8 cellular contexts compared by ENCODE assay signal in the genomic region with DNA sequence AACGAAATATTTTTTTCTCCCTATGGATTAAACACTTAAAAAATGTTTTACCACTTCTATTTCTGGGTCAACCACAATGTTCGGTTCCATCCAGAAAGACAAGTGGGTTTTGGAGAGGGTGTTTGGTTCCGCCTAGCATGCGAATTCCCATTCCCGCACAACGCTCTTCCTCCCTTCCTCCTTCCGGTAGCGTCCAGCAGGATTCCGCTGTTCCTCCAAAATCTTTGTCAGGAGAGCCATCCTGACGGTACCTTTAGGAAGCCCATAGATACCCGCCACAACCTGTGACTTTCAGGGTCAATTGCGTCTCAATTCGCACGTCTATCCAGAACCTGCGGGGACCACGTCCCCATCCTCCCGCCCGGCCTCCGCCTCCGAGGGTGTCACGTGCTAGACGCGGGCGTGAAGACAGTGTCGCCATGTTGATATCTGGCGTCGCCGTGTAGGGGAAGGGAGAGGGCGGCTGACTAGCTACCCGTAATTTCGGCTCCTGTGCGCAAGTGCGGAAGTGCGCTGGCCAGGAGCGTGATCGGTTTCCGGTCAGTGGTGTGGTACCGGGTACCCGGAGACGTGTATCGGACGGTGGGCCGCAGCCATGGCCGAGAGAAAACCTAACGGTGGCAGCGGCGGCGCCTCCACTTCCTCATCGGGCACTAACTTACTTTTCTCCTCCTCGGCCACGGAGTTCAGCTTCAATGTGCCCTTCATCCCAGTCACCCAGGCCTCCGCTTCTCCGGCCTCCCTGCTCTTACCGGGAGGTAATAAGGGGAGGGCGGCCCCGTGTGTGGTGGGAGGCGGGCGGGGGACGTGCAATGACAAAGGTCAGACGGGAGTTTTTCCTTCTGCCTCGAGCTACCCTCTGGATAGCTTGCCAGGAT. TPM values are rescaled to one million over a fixed set of nuclear protein-coding genes. Genes with fewer than 3 reads are reported as not detected.
A peak's percentile ranks its signal among the peaks of the same experiment; 100 is the strongest.
DNase-seq lines count a peak whose midpoint lies in the region; ATAC-seq and TF ChIP-seq lines count a peak whose summit lies in the region.

Gene SEC23IP, plus strand, starts transcription at position 543 of the 878 bp plus-strand sequence. Its CDS starts 53 bp downstream, at position 596.

- peak within 1 kb of the TSS; percentile 88 for H3K4me3 ChIP-seq in GM12875 (ENCODE audit: low read depth, low read length)
- H3K4me3 ChIP-seq in adipocyte (ENCODE audit: low read length): peak within 1 kb of the TSS; percentile 98
- peak within 1 kb of the TSS; percentile 89 for H3K4me3 ChIP-seq in parathyroid adenoma (ENCODE audit: low read depth, low read length)
- peak within 1 kb of the TSS; percentile 69 to 91 (median 84) for H3K4me3 ChIP-seq in tibial nerve

- H3K4me1 ChIP-seq in adipocyte (ENCODE audit: control insufficient read depth, insufficient read depth, low read length) (peaks cover 36% of the 10 kb centered on the region), parathyroid adenoma (peaks cover 15% of the 10 kb centered on the region), tibial nerve (peaks cover 0 to 53% (median 37%) of the 10 kb centered on the region in 4 donors)

- 0 to 1% methylated on average over 43 to 50 of the region's 61 CpGs for WGBS in tibial nerve, 2 donors

- peak; percentile 90 to 96 for TF ChIP-seq EP300 in tibial nerve (IDR thresholded peaks at IDR 0.05)

- ATAC-seq in HG02798 (IDR thresholded peaks at IDR 0.05; ENCODE audit: poor library complexity, unreplicated experiment): peak; percentile 99
- ATAC-seq in Right ventricle myocardium superior (ENCODE audit: poor library complexity): peak; percentile 99

- H3K4me2 ChIP-seq in parathyroid adenoma (ENCODE audit: low read length): peak within 1 kb of the TSS; percentile 97

- H3K9ac ChIP-seq in adipocyte (ENCODE audit: low read length) (peak within 1 kb of the TSS; percentile 95), parathyroid adenoma (peak within 1 kb of the TSS; percentile 94)

- TF ChIP-seq CTCF in GM12875 (IDR thresholded peaks at IDR 0.05; ENCODE audit: borderline replicate concordance, insufficient read depth, low read depth, low read length) (no peak), parathyroid adenoma (IDR thresholded peaks at IDR 0.05) (no peak), tibial nerve (IDR thresholded peaks at IDR 0.05) (peak in 2 of 5 experiments; percentile 52 to 58)

- no peaks in the 10 kb centered on the region for H3K27me3 ChIP-seq in adipocyte (replicated peaks; ENCODE audit: control insufficient read depth, insufficient read depth, low read length)
- H3K27me3 ChIP-seq in parathyroid adenoma (ENCODE audit: control insufficient read depth, insufficient read depth, low read length): no peaks in the 10 kb centered on the region
- H3K27me3 ChIP-seq in tibial nerve: no peaks in the 10 kb centered on the region

- peaks cover 19% of the 10 kb centered on the region for H3K79me2 ChIP-seq in parathyroid adenoma

- H3K27ac ChIP-seq in parathyroid adenoma: peak within 1 kb of the TSS; percentile 85
- peak within 1 kb of the TSS; percentile 71 to 95 (median 85) for H3K27ac ChIP-seq in tibial nerve

- no peaks in the 10 kb centered on the region for H3K9me3 ChIP-seq in adipocyte (ENCODE audit: control insufficient read depth, low read length)
- H3K9me3 ChIP-seq in parathyroid adenoma (ENCODE audit: control insufficient read depth, low read length): no peaks in the 10 kb centered on the region
- H3K9me3 ChIP-seq in tibial nerve: no peaks in the 10 kb centered on the region

- peak in 1 of 2 donors; percentile 73 for TF ChIP-seq POLR2A in tibial nerve (IDR thresholded peaks at IDR 0.05)

- H3K36me3 ChIP-seq in adipocyte (ENCODE audit: control insufficient read depth, insufficient read depth, low read length, severe bottlenecking) (peaks cover 4% of the 10 kb centered on the region), parathyroid adenoma (ENCODE audit: control insufficient read depth, insufficient read depth, low read length) (no peaks in the 10 kb centered on the region), tibial nerve (no peaks in the 10 kb centered on the region)

- intact Hi-C loops in Right ventricle myocardium superior (cut with DNase I): no loop called here

- H2AFZ ChIP-seq in parathyroid adenoma: peak within 1 kb of the TSS; percentile 94

- DNase-seq in NCI-H1436 (lab: John Stamatoyannopoulos, UW) (peak; percentile 96), T follicular helper cell (ENCODE audit: low read depth) (peak; percentile 86), adipocyte (ENCODE audit: low read depth) (peak; percentile 98), Right ventricle myocardium superior (peak; percentile 98), tibial nerve (ENCODE audit: low spot score in 2 of 2) (peak; percentile 92 to 95)

RNA-seq across cellular contexts. Expression of gene SEC23IP, which starts in this region (rescaled TPM):
- 30.6 TPM for total RNA-seq in Right ventricle myocardium superior
- total RNA-seq in tibial nerve: 10 to 100 TPM; 10.3 to 37.5 (median 18.8) TPM

Comparison
In these comparisons a context has a peak if more than half of its experiments do, and no peak if none do; other contexts are left out.
1. Peak in every context shown above with its lines: DNase-seq, ATAC-seq, H3K4me3 ChIP-seq and H3K27ac ChIP-seq.